12 cellular contexts compared by ENCODE assay signal in genomic region chr6:161139766-161140553, GRCh38.
DNase-seq lines count a peak whose midpoint lies in the region; ATAC-seq and TF ChIP-seq lines count a peak whose summit lies in the region.
"Had no signal": no experiment of that assay in that cellular context is flagged by ENCODE, and none has a peak within 500 bp of the region (broad histone marks: within the 10 kb centered on the region; RNA-seq: fewer than 3 reads in every experiment).

No MANE protein-coding gene starts in this region.

- no peak for ATAC-seq in effector memory CD8-positive, alpha-beta T cell (replicated peaks)

- peaks cover 5% of the 10 kb centered on the region for H3K4me1 Mint-ChIP-seq in endodermal cell
- H3K4me1 Mint-ChIP-seq in effector memory CD8-positive, alpha-beta T cell (ENCODE audit: low read depth in 2 of 2), result peaks cover 0 to 5% of the 10 kb centered on the region in 2 donors

- no peaks in the 10 kb centered on the region for H3K9me3 Mint-ChIP-seq in endodermal cell
- no peaks in the 10 kb centered on the region for H3K9me3 Mint-ChIP-seq in effector memory CD8-positive, alpha-beta T cell

- H3K4me1 ChIP-seq in endodermal cell (ENCODE audit: control insufficient read depth, insufficient read depth, low read length) (no peaks in the 10 kb centered on the region), mesenchymal stem cell (ENCODE audit: control insufficient read depth, insufficient read depth, low read depth, low read length) (peaks cover 9% of the 10 kb centered on the region), tibial artery (no peaks in the 10 kb centered on the region)
- H3K4me1 ChIP-seq: pancreas, uterus had no signal

- H3K4me3 ChIP-seq in endodermal cell (ENCODE audit: low read length) (no peak overlapping the region), mesenchymal stem cell (ENCODE audit: insufficient read depth in 1 of 2, low read depth in 1 of 2, low read length in 2 of 2) (no peak overlapping the region), tibial artery (no peak overlapping the region)
- H3K4me3 ChIP-seq: pancreas, SJSA1, uterus had no signal

- H2BK15ac ChIP-seq in mesenchymal stem cell (ENCODE audit: low read depth, poor library complexity, severe bottlenecking), result no peak overlapping the region

- H3K18ac ChIP-seq in mesenchymal stem cell (ENCODE audit: low read depth in 1 of 2, low read length in 2 of 2), result no peak overlapping the region

- in situ Hi-C loops in GM13976 (cut with MboI; ENCODE audit: low sequenced_read_pairs, unreplicated experiment), result loop anchor here (10.0 kb wide), 1 partner anchor 235 kb away; no protein-coding TSS in a partner anchor

- H3K27me3 ChIP-seq in endodermal cell (ENCODE audit: control insufficient read depth, insufficient read depth, low read length, poor library complexity, severe bottlenecking) (no peaks in the 10 kb centered on the region), mesenchymal stem cell (ENCODE audit: control insufficient read depth in 1 of 2, insufficient read depth in 1 of 2, low read length in 2 of 2) (no peaks in the 10 kb centered on the region), tibial artery (no peaks in the 10 kb centered on the region)
- H3K27me3 ChIP-seq: pancreas, SJSA1, uterus had no signal

- DNase-seq in GM13976 (ENCODE audit: low spot score), result peak; percentile 70
- peak; percentile 30 for DNase-seq in NCI-H345 treated with DMSO at 0.1 percent for 48 hours (lab: John Stamatoyannopoulos, UW; ENCODE audit: unreplicated experiment)
- peak; percentile 74 for DNase-seq in endodermal cell
- no peak for DNase-seq in mesenchymal stem cell
- no peak for DNase-seq in tibial artery
- no peak for DNase-seq in amniotic stem cell (lab: John Stamatoyannopoulos, UW)
- DNase-seq in hippocampal formation (lab: John Stamatoyannopoulos, UW), result no peak
- DNase-seq in effector memory CD8-positive, alpha-beta T cell, result no peak
- DNase-seq: COR-L47 had no signal

- 92 to 96% methylated on average over 20 to 28 of the region's 28 CpGs for WGBS in endodermal cell (ENCODE audit: insufficient coverage in 1 of 2, insufficient read length in 1 of 2), 2 experiments
- WGBS in mesenchymal stem cell, result 93% methylated on average over 28 of the region's 28 CpGs

- intact Hi-C loops in tibial artery (cut with DNase I; ENCODE audit: low total_unique reads), result loop anchor here (5.0 kb wide), 1 partner anchor 237 kb away; no protein-coding TSS in a partner anchor

- no peaks in the 10 kb centered on the region for H3K9me3 ChIP-seq in endodermal cell (ENCODE audit: control insufficient read depth, low read length)
- H3K9me3 ChIP-seq in mesenchymal stem cell (ENCODE audit: control insufficient read depth, low read length), result no peaks in the 10 kb centered on the region
- H3K9me3 ChIP-seq in tibial artery, result no peaks in the 10 kb centered on the region
- H3K9me3 ChIP-seq: pancreas, SJSA1, uterus had no signal

- H2AK5ac ChIP-seq in mesenchymal stem cell (ENCODE audit: low read length, severe bottlenecking), result no peak overlapping the region

- no peak overlapping the region for H3K4ac ChIP-seq in mesenchymal stem cell (ENCODE audit: low read depth in 1 of 2, low read length in 2 of 2)

- H3K36me3 ChIP-seq in endodermal cell (ENCODE audit: control insufficient read depth, insufficient read depth, low read length) (peaks cover 69% of the 10 kb centered on the region), mesenchymal stem cell (ENCODE audit: control insufficient read depth in 1 of 2, insufficient read depth in 2 of 2, low read depth in 1 of 2, low read length in 2 of 2) (peaks cover 61 to 64% of the 10 kb centered on the region in 2 experiments), tibial artery (peaks cover 4 to 59% (median 16%) of the 10 kb centered on the region in 3 donors)
- H3K36me3 ChIP-seq: pancreas, uterus had no signal

- peak overlapping the region in 1 of 2 experiments; percentile 35 for H3K23ac ChIP-seq in mesenchymal stem cell (ENCODE audit: low read length in 2 of 2)

- peaks cover 3% of the 10 kb centered on the region for H3K79me1 ChIP-seq in mesenchymal stem cell (replicated peaks; ENCODE audit: low read length, poor library complexity, severe bottlenecking)

- H4K91ac ChIP-seq in mesenchymal stem cell (ENCODE audit: low read length), result no peak overlapping the region

- H4K8ac ChIP-seq in mesenchymal stem cell (ENCODE audit: low read length), result no peak overlapping the region

- peak overlapping the region; percentile 46 for H2BK5ac ChIP-seq in mesenchymal stem cell (ENCODE audit: low read depth, low read length, poor library complexity, severe bottlenecking)

- H3K27ac ChIP-seq in endodermal cell (ENCODE audit: low read depth, low read length), result no peak overlapping the region
- no peak overlapping the region for H3K27ac ChIP-seq in mesenchymal stem cell (ENCODE audit: low read length, poor library complexity, severe bottlenecking)
- H3K27ac ChIP-seq in tibial artery, result no peak overlapping the region
- H3K27ac ChIP-seq: pancreas, SJSA1 had no signal

- no peak overlapping the region for H3K14ac ChIP-seq in mesenchymal stem cell (ENCODE audit: low read length in 2 of 2)

- no peak overlapping the region for H3K9ac ChIP-seq in endodermal cell (ENCODE audit: extremely low read depth, low read length, poor library complexity, severe bottlenecking)
- H3K9ac ChIP-seq in mesenchymal stem cell (ENCODE audit: low read length), result peak overlapping the region; percentile 51

- no peak overlapping the region for H3K4me3 Mint-ChIP-seq in endodermal cell
- no peak overlapping the region for H3K4me3 Mint-ChIP-seq in effector memory CD8-positive, alpha-beta T cell

- peaks cover 74% of the 10 kb centered on the region for H3K36me3 Mint-ChIP-seq in endodermal cell (ENCODE audit: low read depth)
- H3K36me3 Mint-ChIP-seq in effector memory CD8-positive, alpha-beta T cell (ENCODE audit: insufficient read depth), result peaks cover 15% of the 10 kb centered on the region

- H3K27ac Mint-ChIP-seq in endodermal cell, result no peak overlapping the region
- peak overlapping the region in 1 of 2 donors; percentile 49 for H3K27ac Mint-ChIP-seq in effector memory CD8-positive, alpha-beta T cell

- H3K27me3 Mint-ChIP-seq in endodermal cell (ENCODE audit: insufficient read depth), result no peaks in the 10 kb centered on the region
- no peaks in the 10 kb centered on the region for H3K27me3 Mint-ChIP-seq in effector memory CD8-positive, alpha-beta T cell

- H2BK120ac ChIP-seq in mesenchymal stem cell (ENCODE audit: low read depth, low read length), result no peak overlapping the region

- no peak overlapping the region for H2BK12ac ChIP-seq in mesenchymal stem cell (ENCODE audit: low read length in 2 of 2)

- H3K4me2 ChIP-seq in mesenchymal stem cell (ENCODE audit: low read length, poor library complexity, severe bottlenecking), result no peak overlapping the region

- H2AFZ ChIP-seq in mesenchymal stem cell (ENCODE audit: low read depth, low read length), result no peak overlapping the region

- TF ChIP-seq CTCF in GM13976 (IDR thresholded peaks at IDR 0.05; ENCODE audit: borderline replicate concordance, control extremely low read depth, extremely low read depth, insufficient read depth, missing control alignments) (no peak), endodermal cell (conservative IDR thresholded peaks at IDR 0.05) (peak; percentile 20), tibial artery (IDR thresholded peaks at IDR 0.05) (no peak)

Comparison
In these comparisons a context has a peak if more than half of its experiments do, and no peak if none do; other contexts are left out.
1. DNase-seq: peak in GM13976 (single experiment), NCI-H345 treated with DMSO at 0.1 percent for 48 hours (single experiment) and endodermal cell (single experiment); none in mesenchymal stem cell (single experiment), tibial artery (0 of 2), amniotic stem cell (single experiment), hippocampal formation (0 of 2) and effector memory CD8-positive, alpha-beta T cell (0 of 3).